21 cellular contexts compared by ENCODE assay signal in the genomic region with DNA sequence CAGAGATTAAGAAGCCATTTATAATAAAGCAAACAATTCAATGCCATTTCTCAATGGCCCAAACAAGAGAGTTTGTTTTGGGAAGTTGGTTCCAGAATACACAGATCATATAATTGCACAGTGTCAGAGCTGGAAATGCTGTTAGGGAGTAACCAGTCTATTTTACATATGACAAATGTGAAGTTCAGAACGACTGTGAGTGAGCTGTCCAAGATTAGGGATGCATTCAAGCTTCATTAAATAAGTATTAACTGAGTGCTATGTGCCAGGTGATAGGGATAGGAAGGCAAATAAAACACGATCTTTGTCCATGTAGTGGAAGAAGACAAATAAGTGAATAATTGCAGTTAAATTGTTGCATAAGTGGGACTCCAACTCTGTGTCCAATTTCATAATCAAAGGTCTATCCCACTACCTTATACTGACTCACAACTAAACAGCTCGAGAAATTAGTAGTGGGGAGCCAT. TPM values are rescaled to one million over a fixed set of nuclear protein-coding genes. Genes with fewer than 3 reads are reported as not detected.
DNase-seq lines count a peak whose midpoint lies in the region; ATAC-seq and TF ChIP-seq lines count a peak whose summit lies in the region.
"Had no signal": no experiment of that assay in that cellular context is flagged by ENCODE, and none has a peak within 500 bp of the region (broad histone marks: within the 10 kb centered on the region; RNA-seq: fewer than 3 reads in every experiment).

No MANE protein-coding gene starts in this region.

- H3K4me1 Mint-ChIP-seq in activated CD4-positive, alpha-beta T cell treated with anti-CD3 and anti-CD28 coated beads, Interleukin-2, amount 10 ng/mL, durations not matched to agents 24 days and 14 days = no peaks in the 10 kb centered on the region

- peaks cover 4% of the 10 kb centered on the region for H3K27me3 Mint-ChIP-seq in activated CD4-positive, alpha-beta T cell treated with anti-CD3 and anti-CD28 coated beads, Interleukin-2, amount 10 ng/mL, durations not matched to agents 24 days and 14 days

- peaks cover 0 to 22% (median 10%) of the 10 kb centered on the region in 4 donors for H3K4me1 ChIP-seq in liver (ENCODE audit: control insufficient read depth in 4 of 4, insufficient read depth in 4 of 4, low read length in 3 of 4)
- H3K4me1 ChIP-seq: ascending aorta, esophagus muscularis mucosa, SJCRH30 had no signal

- peak; percentile 58 to 59 for TF ChIP-seq RAD21 in liver (IDR thresholded peaks at IDR 0.05)

- no peak overlapping the region for H3K27ac Mint-ChIP-seq in activated CD4-positive, alpha-beta T cell treated with anti-CD3 and anti-CD28 coated beads, Interleukin-2, amount 10 ng/mL, durations not matched to agents 24 days and 14 days

- no peak overlapping the region for H3K9ac ChIP-seq in liver (ENCODE audit: low read depth in 1 of 2, low read length in 2 of 2)
- H3K9ac ChIP-seq: BLaER1 treated with 17β-estradiol and CSF1 and Interleukin-3, amounts not matched to agents 10 nM and 100 nM had no signal

- no peaks in the 10 kb centered on the region for H3K9me3 ChIP-seq in liver (ENCODE audit: control insufficient read depth in 4 of 4, low read length in 3 of 4)
- H3K9me3 ChIP-seq: ascending aorta; BLaER1 treated with 17β-estradiol and CSF1 and Interleukin-3, amounts not matched to agents 10 nM and 100 nM; esophagus muscularis mucosa; SJCRH30; tibial artery had no signal

- peak overlapping the region; percentile 56 to 77 for H3K27ac ChIP-seq in liver (ENCODE audit: low read depth in 1 of 2, low read length in 2 of 2)
- H3K27ac ChIP-seq: ascending aorta; BLaER1 treated with 17β-estradiol and CSF1 and Interleukin-3, amounts not matched to agents 10 nM and 100 nM; esophagus muscularis mucosa; SJCRH30; skin epidermis; tibial artery had no signal

- H3K36me3 Mint-ChIP-seq in activated CD4-positive, alpha-beta T cell treated with anti-CD3 and anti-CD28 coated beads, Interleukin-2, amount 10 ng/mL, durations not matched to agents 24 days and 14 days (ENCODE audit: low read depth) = no peaks in the 10 kb centered on the region

- H3K4me3 ChIP-seq in choroid plexus epithelial cell (ENCODE audit: low read depth, low read length) (no peak overlapping the region), liver (ENCODE audit: low read depth in 1 of 3, low read length in 3 of 3) (no peak overlapping the region)
- H3K4me3 ChIP-seq: ascending aorta; BLaER1 treated with 17β-estradiol and CSF1 and Interleukin-3, amounts not matched to agents 10 nM and 100 nM; esophagus muscularis mucosa; SJCRH30; skin epidermis; tibial artery had no signal

- TF ChIP-seq CTCF in choroid plexus epithelial cell (conservative IDR thresholded peaks at IDR 0.05; ENCODE audit: low read depth, low read length) (no peak), liver (IDR thresholded peaks at IDR 0.05; ENCODE audit: low read depth, low read length, missing input control) (no peak), GM10248 (IDR thresholded peaks at IDR 0.05; ENCODE audit: control extremely low read depth, extremely low read depth, low read depth, missing control alignments) (no peak)

- CTCF ChIA-PET in GM10248 (lab: Yijun Ruan, JAX) = interaction anchor here (0.7 to 2.1 kb wide), 4 partner anchors 10 to 31 kb away, joined by 3 to 6 read pairs (median 4); no protein-coding TSS in a partner anchor

- no peak overlapping the region for H3K4me3 Mint-ChIP-seq in activated CD4-positive, alpha-beta T cell treated with anti-CD3 and anti-CD28 coated beads, Interleukin-2, amount 10 ng/mL, durations not matched to agents 24 days and 14 days

- POLR2A ChIA-PET in GM10248 (lab: Yijun Ruan, JAX) = interaction anchor here (0.6 kb wide), 1 partner anchor 93 kb away, joined by 5 read pairs; no protein-coding TSS in a partner anchor

- intact Hi-C loops in activated CD4-positive, alpha-beta T cell treated with anti-CD3 and anti-CD28 coated beads, Interleukin-2, amount 10 ng/mL, durations not matched to agents 24 days and 14 days (cut with micrococcal nuclease) = no loop called here

- DNase-seq in DMS79 treated with DMSO at 0.1 percent for 48 hours (lab: John Stamatoyannopoulos, UW) = peak; percentile 46
- DNase-seq in NCI-H1417 treated with DMSO at 0.1 percent for 48 hours (lab: John Stamatoyannopoulos, UW) = peak; percentile 59
- peak; percentile 11 for DNase-seq in choroid plexus epithelial cell (ENCODE audit: low read depth)
- DNase-seq in iPS-NIHi7 (ENCODE audit: extremely low spot score) = no peak
- DNase-seq in activated CD4-positive, alpha-beta T cell treated with anti-CD3 and anti-CD28 coated beads, Interleukin-2, amount 10 ng/mL, durations not matched to agents 24 days and 14 days = no peak
- DNase-seq in GM10248 (ENCODE audit: extremely low spot score) = no peak
- DNase-seq: activated naive CD4-positive, alpha-beta T cell; cortex of kidney; hypothalamus; left cardiac atrium; nucleus accumbens; SJCRH30; T-helper 2 cell; tibial artery had no signal

- H3K27me3 ChIP-seq in liver (ENCODE audit: control insufficient read depth in 4 of 4, insufficient read depth in 4 of 4, low read length in 3 of 4) = no peaks in the 10 kb centered on the region
- H3K27me3 ChIP-seq: ascending aorta; BLaER1 treated with 17β-estradiol and CSF1 and Interleukin-3, amounts not matched to agents 10 nM and 100 nM; esophagus muscularis mucosa; SJCRH30; tibial artery had no signal

- 24% methylated on average over 3 of the region's 3 CpGs for WGBS in liver

- H3K9me3 Mint-ChIP-seq in activated CD4-positive, alpha-beta T cell treated with anti-CD3 and anti-CD28 coated beads, Interleukin-2, amount 10 ng/mL, durations not matched to agents 24 days and 14 days = peaks cover 12% of the 10 kb centered on the region

- no peak for ATAC-seq in GM21515 (IDR thresholded peaks at IDR 0.05; ENCODE audit: unreplicated experiment)
- ATAC-seq: activated CD4-positive, CD25-positive, alpha-beta regulatory T cell treated with anti-CD3 and anti-CD28 coated beads, Interleukin-2, amount 50 U/mL, for 24 hours; left cardiac atrium had no signal

- no peaks in the 10 kb centered on the region for H3K36me3 ChIP-seq in liver (ENCODE audit: control insufficient read depth in 4 of 4, insufficient read depth in 3 of 4, low read depth in 1 of 4, low read length in 3 of 4)
- H3K36me3 ChIP-seq: ascending aorta; BLaER1 treated with 17β-estradiol and CSF1 and Interleukin-3, amounts not matched to agents 10 nM and 100 nM; esophagus muscularis mucosa; SJCRH30; tibial artery had no signal

TF ChIP-seq in liver, 16 proteins besides CTCF, POLR2A, EP300 and RAD21 (continues in another document):
- TF ChIP-seq HNF4G (IDR thresholded peaks at IDR 0.05) (peak; percentile 55), FOXA1 (IDR thresholded peaks at IDR 0.05) (no peak), JUND (IDR thresholded peaks at IDR 0.05) (peak; percentile 67 to 86), EGR1 (IDR thresholded peaks at IDR 0.05; ENCODE audit: low read depth in 2 of 2) (peak in 1 of 2 donors; percentile 48), RXRA (IDR thresholded peaks at IDR 0.05) (peak; percentile 74 to 87), NR2F2 (IDR thresholded peaks at IDR 0.05) (no peak), YY1 (IDR thresholded peaks at IDR 0.05) (peak; percentile 74)
- TF ChIP-seq, protein P1, sequence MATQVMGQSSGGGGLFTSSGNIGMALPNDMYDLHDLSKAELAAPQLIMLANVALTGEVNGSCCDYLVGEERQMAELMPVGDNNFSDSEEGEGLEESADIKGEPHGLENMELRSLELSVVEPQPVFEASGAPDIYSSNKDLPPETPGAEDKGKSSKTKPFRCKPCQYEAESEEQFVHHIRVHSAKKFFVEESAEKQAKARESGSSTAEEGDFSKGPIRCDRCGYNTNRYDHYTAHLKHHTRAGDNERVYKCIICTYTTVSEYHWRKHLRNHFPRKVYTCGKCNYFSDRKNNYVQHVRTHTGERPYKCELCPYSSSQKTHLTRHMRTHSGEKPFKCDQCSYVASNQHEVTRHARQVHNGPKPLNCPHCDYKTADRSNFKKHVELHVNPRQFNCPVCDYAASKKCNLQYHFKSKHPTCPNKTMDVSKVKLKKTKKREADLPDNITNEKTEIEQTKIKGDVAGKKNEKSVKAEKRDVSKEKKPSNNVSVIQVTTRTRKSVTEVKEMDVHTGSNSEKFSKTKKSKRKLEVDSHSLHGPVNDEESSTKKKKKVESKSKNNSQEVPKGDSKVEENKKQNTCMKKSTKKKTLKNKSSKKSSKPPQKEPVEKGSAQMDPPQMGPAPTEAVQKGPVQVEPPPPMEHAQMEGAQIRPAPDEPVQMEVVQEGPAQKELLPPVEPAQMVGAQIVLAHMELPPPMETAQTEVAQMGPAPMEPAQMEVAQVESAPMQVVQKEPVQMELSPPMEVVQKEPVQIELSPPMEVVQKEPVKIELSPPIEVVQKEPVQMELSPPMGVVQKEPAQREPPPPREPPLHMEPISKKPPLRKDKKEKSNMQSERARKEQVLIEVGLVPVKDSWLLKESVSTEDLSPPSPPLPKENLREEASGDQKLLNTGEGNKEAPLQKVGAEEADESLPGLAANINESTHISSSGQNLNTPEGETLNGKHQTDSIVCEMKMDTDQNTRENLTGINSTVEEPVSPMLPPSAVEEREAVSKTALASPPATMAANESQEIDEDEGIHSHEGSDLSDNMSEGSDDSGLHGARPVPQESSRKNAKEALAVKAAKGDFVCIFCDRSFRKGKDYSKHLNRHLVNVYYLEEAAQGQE (IDR thresholded peaks at IDR 0.05) = peak; percentile 59
- TF ChIP-seq, protein P2, sequence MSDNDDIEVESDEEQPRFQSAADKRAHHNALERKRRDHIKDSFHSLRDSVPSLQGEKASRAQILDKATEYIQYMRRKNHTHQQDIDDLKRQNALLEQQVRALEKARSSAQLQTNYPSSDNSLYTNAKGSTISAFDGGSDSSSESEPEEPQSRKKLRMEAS (IDR thresholded peaks at IDR 0.05) = peak; percentile 90
- TF ChIP-seq, protein P3, sequence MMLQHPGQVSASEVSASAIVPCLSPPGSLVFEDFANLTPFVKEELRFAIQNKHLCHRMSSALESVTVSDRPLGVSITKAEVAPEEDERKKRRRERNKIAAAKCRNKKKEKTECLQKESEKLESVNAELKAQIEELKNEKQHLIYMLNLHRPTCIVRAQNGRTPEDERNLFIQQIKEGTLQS (IDR thresholded peaks at IDR 0.05) = peak; percentile 71

RNA-seq across cellular contexts. Expression of a gene that starts 33.1 kb away (rescaled TPM):
- total RNA-seq in liver = 100 to 1,000 TPM; 169 to 317 TPM
- polyA plus RNA-seq in liver = 10 to 100 TPM; 19.3 to 46.8 TPM
- 141 and 156 TPM in 2 replicates for total RNA-seq in activated CD4-positive, alpha-beta T cell treated with anti-CD3 and anti-CD28 coated beads, Interleukin-2, amount 10 ng/mL, durations not matched to agents 24 days and 14 days

Comparison
In these comparisons a context has a peak if more than half of its experiments do, and no peak if none do; other contexts are left out.
1. DNase-seq: peak in DMS79 treated with DMSO at 0.1 percent for 48 hours (single experiment), NCI-H1417 treated with DMSO at 0.1 percent for 48 hours (single experiment) and choroid plexus epithelial cell (single experiment); none in iPS-NIHi7 (single experiment), activated CD4-positive, alpha-beta T cell treated with anti-CD3 and anti-CD28 coated beads, Interleukin-2, amount 10 ng/mL, durations not matched to agents 24 days and 14 days (single experiment) and GM10248 (single experiment).